Comparison of ENCODE assay signal across 32 cellular contexts in genomic region chr11:74693531-74693930, GRCh38. TPM values are rescaled to one million over a fixed set of nuclear protein-coding genes. Genes with fewer than 3 reads are reported as not detected.
"Had no signal": no experiment of that assay in that cellular context is flagged by ENCODE, and none has a peak within 500 bp of the region (broad histone marks: within the 10 kb centered on the region; RNA-seq: fewer than 3 reads in every experiment).

No MANE protein-coding gene starts in this region.

- ATAC-seq: foreskin keratinocyte; gastroesophageal sphincter; heart right ventricle; left cardiac atrium; left lung; naive thymus-derived CD4-positive, alpha-beta T cell; pancreas; sciatic nerve; stimulated activated memory B cell treated with anti-CD40 and anti-IgM and Interleukin-4, amounts not matched to agents 10 μg/mL and 1 μg/mL and 100 μg/mL, for 72 hours had no signal

- H3K9me3 ChIP-seq: esophagus muscularis mucosa, gastroesophageal sphincter, heart right ventricle, left lung, neutrophil, pancreas, thoracic aorta, tibial nerve, upper lobe of left lung had no signal

- H3K27me3 ChIP-seq: esophagus muscularis mucosa, gastroesophageal sphincter, heart right ventricle, left lung, pancreas, tibial nerve, upper lobe of left lung had no signal

- H3K27ac Mint-ChIP-seq: stimulated activated memory B cell treated with anti-CD40 and anti-IgM and Interleukin-4, amounts not matched to agents 10 μg/mL and 1 μg/mL and 100 μg/mL, for 72 hours had no signal

- H3K9me3 Mint-ChIP-seq: naive thymus-derived CD4-positive, alpha-beta T cell; stimulated activated memory B cell treated with anti-CD40 and anti-IgM and Interleukin-4, amounts not matched to agents 10 μg/mL and 1 μg/mL and 100 μg/mL, for 72 hours; stimulated activated naive CD8-positive, alpha-beta T cell treated with anti-CD3 and anti-CD28 coated beads, Interleukin-15, Interleukin-2, amounts not matched to agents 100 ng/mL and 50 ng/mL, for 24 hours had no signal

- H3K4me3 ChIP-seq: esophagus muscularis mucosa, gastroesophageal sphincter, heart right ventricle, left lung, pancreas, thoracic aorta, tibial nerve, upper lobe of left lung had no signal

- H3K4me3 Mint-ChIP-seq: naive thymus-derived CD4-positive, alpha-beta T cell; stimulated activated memory B cell treated with anti-CD40 and anti-IgM and Interleukin-4, amounts not matched to agents 10 μg/mL and 1 μg/mL and 100 μg/mL, for 72 hours; stimulated activated naive CD8-positive, alpha-beta T cell treated with anti-CD3 and anti-CD28 coated beads, Interleukin-15, Interleukin-2, amounts not matched to agents 100 ng/mL and 50 ng/mL, for 24 hours had no signal

- H3K27ac ChIP-seq: foreskin keratinocyte, left lung, neutrophil, pancreas, thoracic aorta, tibial nerve, upper lobe of left lung had no signal

- DNase-seq: effector memory CD4-positive, alpha-beta T cell; foreskin keratinocyte; heart right ventricle; hippocampal formation; left cardiac atrium; midbrain; naive thymus-derived CD4-positive, alpha-beta T cell; pancreas; stimulated activated CD4-positive, alpha-beta T cell treated with anti-CD3 and anti-CD28 coated beads, Interleukin-2, amount 100 ng/mL, for 24 hours; stimulated activated CD4-positive, alpha-beta T cell treated with anti-CD3 and anti-CD28 coated beads, Interleukin-4, amount 100 ng/mL, for 24 hours; upper lobe of left lung had no signal

- H3K36me3 Mint-ChIP-seq: naive thymus-derived CD4-positive, alpha-beta T cell; stimulated activated memory B cell treated with anti-CD40 and anti-IgM and Interleukin-4, amounts not matched to agents 10 μg/mL and 1 μg/mL and 100 μg/mL, for 72 hours had no signal

- FAIRE-seq: colon, endothelial cell of umbilical vein, islet of Langerhans, pancreas, urothelium cell line had no signal

- H3K36me3 ChIP-seq: esophagus muscularis mucosa, gastroesophageal sphincter, heart right ventricle, left lung, neutrophil, pancreas, thoracic aorta, tibial nerve, upper lobe of left lung had no signal

RNA-seq across cellular contexts. Expression of gene CHRDL2, which starts 37.7 kb away (rescaled TPM):
- total RNA-seq: cerebellum; endothelial cell of umbilical vein; epithelial cell of proximal tubule; fibroblast of lung; foreskin keratinocyte; kidney epithelial cell; lower leg skin; lung microvascular endothelial cell; naive thymus-derived CD4-positive, alpha-beta T cell; pulmonary artery endothelial cell; tibial nerve had no signal
- polyA plus RNA-seq: endothelial cell of umbilical vein; fibroblast of lung; foreskin keratinocyte; naive thymus-derived CD4-positive, alpha-beta T cell; neural cell had no signal
